In the genomic region with DNA sequence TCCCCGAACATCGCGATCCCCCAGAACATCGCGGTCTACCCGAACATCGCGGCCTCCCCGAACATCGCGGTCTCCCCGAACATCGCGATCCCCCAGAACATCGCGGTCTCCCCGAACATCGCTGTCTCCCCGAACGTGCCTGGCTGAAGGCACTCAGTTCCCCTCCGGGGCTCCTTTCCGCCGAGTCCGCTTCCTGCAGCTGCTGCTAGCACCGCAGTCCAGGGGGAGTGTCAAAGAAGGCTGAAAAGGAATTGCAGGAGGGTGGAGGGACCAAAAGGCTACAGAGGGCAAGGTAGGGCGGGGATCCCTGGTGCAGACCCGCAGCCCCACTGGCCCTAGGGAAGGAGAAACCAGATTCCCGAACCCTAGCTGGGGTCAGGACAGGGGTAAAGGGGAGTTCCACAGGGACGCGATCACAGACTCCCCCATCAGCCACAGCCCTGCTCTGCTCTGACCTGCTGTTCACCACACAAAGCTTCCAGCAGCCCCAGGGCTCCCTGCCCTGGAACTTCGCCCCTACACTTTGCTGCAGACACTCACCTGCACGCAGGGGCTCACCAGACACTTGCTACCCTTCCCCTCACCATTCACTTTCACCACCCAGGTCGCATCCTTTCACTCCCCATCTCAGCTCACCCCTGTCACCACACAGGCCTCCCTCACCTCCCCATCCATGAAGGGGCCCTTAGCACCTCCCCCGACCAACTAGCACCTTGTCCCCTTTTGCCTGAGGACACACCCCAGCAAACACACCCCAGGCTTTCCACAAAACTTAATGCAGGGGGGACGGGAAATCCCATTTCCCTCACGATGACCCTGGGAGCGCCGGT, we compare ENCODE assay signal across 8 cellular contexts. TPM values are rescaled to one million over a fixed set of nuclear protein-coding genes. Genes with fewer than 3 reads are reported as not detected.
A peak's percentile ranks its signal among the peaks of the same experiment; 100 is the strongest.
DNase-seq lines count a peak whose midpoint lies in the region; ATAC-seq and TF ChIP-seq lines count a peak whose summit lies in the region.

No MANE protein-coding gene starts in this region.

- H3K9me3 ChIP-seq in AG04450 (ENCODE audit: control insufficient read depth, insufficient read depth, low read length) (no peaks in the 10 kb centered on the region; the same call in 1 of the 2 replicates), muscle layer of duodenum (ENCODE audit: control insufficient read depth in 1 of 2, low read length in 2 of 2) (no peaks in the 10 kb centered on the region), gastroesophageal sphincter (no peaks in the 10 kb centered on the region)

- H3K27ac ChIP-seq in AG04450 (ENCODE audit: low read depth, low read length) (no peak overlapping the region), muscle layer of duodenum (ENCODE audit: low read length) (no peak overlapping the region), gastroesophageal sphincter (no peak overlapping the region)

- DNase-seq in AG04450 (ENCODE audit: low read depth, low spot score) (no peak), NCI-H1105 (lab: John Stamatoyannopoulos, UW) (peak; percentile 6), cardiac fibroblast (ENCODE audit: low read depth in 2 of 2) (no peak), NCI-H345 treated with DMSO at 0.1 percent for 48 hours (lab: John Stamatoyannopoulos, UW; ENCODE audit: unreplicated experiment) (no peak)

- peaks cover 0 to 23% of the 10 kb centered on the region in 2 donors for H3K4me1 ChIP-seq in muscle layer of duodenum (ENCODE audit: control insufficient read depth in 1 of 2, insufficient read depth in 2 of 2, low read length in 2 of 2)
- peaks cover 0 to 26% (median 17%) of the 10 kb centered on the region in 3 donors for H3K4me1 ChIP-seq in gastroesophageal sphincter

- H3K36me3 ChIP-seq in muscle layer of duodenum (ENCODE audit: control insufficient read depth in 1 of 2, insufficient read depth in 2 of 2, low read length in 2 of 2) (no peaks in the 10 kb centered on the region), gastroesophageal sphincter (no peaks in the 10 kb centered on the region)

- POLR2A ChIA-PET in AG04450 (lab: Yijun Ruan, JAX) = no interaction called here

- H3K4me3 ChIP-seq in AG04450 (ENCODE audit: low read depth, low read length) (peak overlapping the region; percentile 64), cardiac fibroblast (replicated peaks in 1 of 2; ENCODE audit: low read depth in 2 of 2, low read length in 2 of 2) (peak overlapping the region; percentile 34 to 56), muscle layer of duodenum (ENCODE audit: low read depth in 1 of 2, low read length in 2 of 2) (peak overlapping the region; percentile 50 to 61), gastroesophageal sphincter (peak overlapping the region in 1 of 2 donors; percentile 51)

- no peak for TF ChIP-seq EP300 in gastroesophageal sphincter (IDR thresholded peaks at IDR 0.05)

- H3K27me3 ChIP-seq in AG04450 (ENCODE audit: control insufficient read depth, insufficient read depth, low read length) (peaks cover 48% of the 10 kb centered on the region), muscle layer of duodenum (ENCODE audit: low read depth, low read length) (peaks cover 45% of the 10 kb centered on the region), gastroesophageal sphincter (peaks cover 100% of the 10 kb centered on the region)

- ATAC-seq in gastroesophageal sphincter (no peak), GM18517 (IDR thresholded peaks at IDR 0.05; ENCODE audit: unreplicated experiment) (no peak), GM21786 (IDR thresholded peaks at IDR 0.05; ENCODE audit: unreplicated experiment) (no peak)

- TF ChIP-seq CTCF in AG04450 (IDR thresholded peaks at IDR 0.05; ENCODE audit: low read depth, low read length) (no peak), cardiac fibroblast (IDR thresholded peaks at IDR 0.05; ENCODE audit: low read depth, low read length) (no peak), gastroesophageal sphincter (IDR thresholded peaks at IDR 0.05) (no peak)

- CTCF ChIA-PET in AG04450 (lab: Charles Lee) = no interaction called here

- 18 to 20% methylated on average over 1 to 5 of the region's 38 CpGs for WGBS in gastroesophageal sphincter (ENCODE audit: low coverage in 1 of 2), 2 donors

- TF ChIP-seq POLR2A in gastroesophageal sphincter (IDR thresholded peaks at IDR 0.05) = no peak

RNA-seq across cellular contexts. Expression of a gene that starts 1.7 kb away (rescaled TPM):
- polyA plus RNA-seq in AG04450 (2011; rRNA removed) = 2.6 and 2.8 TPM in 2 replicates
- polyA minus RNA-seq in AG04450 (2011; rRNA and poly(A)+ RNA removed) = 0.60 and 1.0 TPM in 2 replicates
- total RNA-seq in gastroesophageal sphincter = under 1 TPM in 2 of 4 donors, not detected in 2; 0.07 to 0.27 TPM

RNA-seq across cellular contexts. Expression of a gene that starts 23.6 kb away (rescaled TPM):
- 6.3 and 7.9 TPM in 2 replicates for polyA plus RNA-seq in AG04450 (2011; rRNA removed)
- 3.9 and 5.1 TPM in 2 replicates for polyA minus RNA-seq in AG04450 (2011; rRNA and poly(A)+ RNA removed)
- under 1 TPM in 2 of 4 donors, not detected in 2; 0.39 to 0.74 TPM for total RNA-seq in gastroesophageal sphincter

RNA-seq across cellular contexts. Expression of a gene that starts 42.5 kb away (rescaled TPM):
- 3.0 TPM in 2 replicates for polyA plus RNA-seq in AG04450 (2011; rRNA removed)
- 1.0 and 1.8 TPM in 2 replicates for polyA minus RNA-seq in AG04450 (2011; rRNA and poly(A)+ RNA removed)
- total RNA-seq in gastroesophageal sphincter = 1 to 10 TPM in 1 of 4 donors, not detected in 3; 1.4 TPM

RNA-seq across cellular contexts. Expression of a gene that starts 59.9 kb away (rescaled TPM):
- polyA plus RNA-seq in AG04450 (2011; rRNA removed) = not detected in 2 replicates
- not detected in 2 replicates for polyA minus RNA-seq in AG04450 (2011; rRNA and poly(A)+ RNA removed)
- under 1 TPM in 2 of 4 donors, not detected in 2; 0.23 to 0.62 TPM for total RNA-seq in gastroesophageal sphincter
